In the genomic region with DNA sequence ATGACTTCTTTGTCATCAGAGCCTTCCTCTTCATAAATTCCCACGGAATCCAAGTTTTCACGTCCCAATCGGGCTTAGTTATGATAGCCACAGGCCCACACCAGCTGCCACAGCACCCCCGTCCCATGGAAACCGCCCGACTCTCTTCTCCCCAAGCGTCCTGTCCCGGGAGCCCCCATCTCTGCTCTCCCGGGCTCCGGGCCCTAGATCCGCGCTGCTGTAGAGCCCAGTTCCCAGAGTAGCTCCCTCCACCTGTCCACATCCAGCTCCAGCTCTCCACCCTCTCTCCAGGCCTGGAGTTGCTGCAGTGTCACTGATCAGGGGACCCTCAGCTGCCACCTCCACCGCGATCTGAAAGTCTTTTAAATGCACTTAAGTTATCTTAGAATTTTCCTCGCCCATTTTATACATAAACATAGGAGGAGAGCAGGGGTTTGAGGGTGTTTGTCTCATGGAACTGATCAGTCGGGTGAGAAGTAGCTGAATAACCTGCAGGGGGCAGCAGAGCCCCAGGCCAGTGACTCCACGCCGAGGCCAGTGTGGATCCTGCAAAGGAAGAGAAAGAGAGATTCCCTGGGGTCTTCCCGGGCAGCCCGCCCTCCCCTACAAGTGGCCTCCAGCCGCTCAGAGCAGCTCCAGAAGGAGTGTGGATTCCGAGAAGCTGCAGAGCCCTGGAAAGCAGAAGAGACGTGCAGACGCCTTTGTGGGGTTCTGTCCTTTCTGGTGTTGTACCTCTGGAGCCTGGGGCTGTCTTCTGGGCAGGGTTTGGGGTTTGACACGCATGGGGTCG, we compare ENCODE assay signal across 1 cellular context.
A peak's percentile ranks its signal among the peaks of the same experiment; 100 is the strongest.
TF ChIP-seq lines count a peak whose summit lies in the region.

No MANE protein-coding gene starts in this region.

TF ChIP-seq in H1, 55 proteins besides CTCF, POLR2A, EP300 and RAD21:
- TF ChIP-seq FOSL1 (IDR thresholded peaks at IDR 0.05; ENCODE audit: insufficient read depth, low read depth, low read length) (no peak), TEAD4 (IDR thresholded peaks at IDR 0.05; ENCODE audit: low read depth, low read length) (no peak), KDM1A (IDR thresholded peaks at IDR 0.05; ENCODE audit: borderline replicate concordance, low read length) (no peak), RFX5 (IDR thresholded peaks at IDR 0.05; ENCODE audit: borderline replicate concordance, low read depth, low read length) (peak; percentile 31; the same call in 1 of the 2 replicates), JUN (IDR thresholded peaks at IDR 0.05; ENCODE audit: low read depth, low read length) (no peak), TBP (IDR thresholded peaks at IDR 0.05; ENCODE audit: low read depth, low read length) (peak; percentile 29; the same call in 1 of the 2 replicates), TAF7 (optimal IDR thresholded peaks at IDR 0.05; ENCODE audit: borderline replicate concordance, low read depth, low read length) (no peak), SIN3A (conservative IDR thresholded peaks at IDR 0.05 in 1 of 2, IDR thresholded peaks at IDR 0.05 in 1 of 2; ENCODE audit: low read depth in 1 of 2, low read length in 2 of 2) (no peak), NANOG (IDR thresholded peaks at IDR 0.05; ENCODE audit: insufficient read depth, low read depth, low read length, poor library complexity, severe bottlenecking) (no peak), BRCA1 (IDR thresholded peaks at IDR 0.05; ENCODE audit: low read depth, low read length) (no peak), PHF8 (conservative IDR thresholded peaks at IDR 0.05; ENCODE audit: low read depth, low read length) (no peak), KDM4A (IDR thresholded peaks at IDR 0.05; ENCODE audit: low read depth, low read length, severe bottlenecking) (peak; percentile 5), BACH1 (IDR thresholded peaks at IDR 0.05; ENCODE audit: low read length) (peak; percentile 41; the same call in 1 of the 2 replicates), POLR2AphosphoS5 (IDR thresholded peaks at IDR 0.05; ENCODE audit: low read depth, low read length) (no peak), CTBP2 (IDR thresholded peaks at IDR 0.05; ENCODE audit: borderline replicate concordance, insufficient read depth, insufficient read length, low read length) (no peak), SUZ12 (IDR thresholded peaks at IDR 0.05; ENCODE audit: low read length) (no peak), HDAC6 (IDR thresholded peaks at IDR 0.05; ENCODE audit: low read depth, low read length) (no peak), POU5F1 (IDR thresholded peaks at IDR 0.05; ENCODE audit: low read depth, low read length) (no peak), MAFK (IDR thresholded peaks at IDR 0.05; ENCODE audit: low read depth, low read length) (no peak), ZNF274 (IDR thresholded peaks at IDR 0.05; ENCODE audit: borderline replicate concordance, extremely low read depth, low read length) (no peak), JUND (IDR thresholded peaks at IDR 0.05; ENCODE audit: low read length) (no peak), SP1 (IDR thresholded peaks at IDR 0.05; ENCODE audit: low read depth, low read length) (no peak), YY1 (IDR thresholded peaks at IDR 0.05; ENCODE audit: low read depth, low read length) (no peak), HDAC2 (IDR thresholded peaks at IDR 0.05; ENCODE audit: borderline replicate concordance in 1 of 2, low read depth in 2 of 2, low read length in 2 of 2) (no peak), CHD1 (IDR thresholded peaks at IDR 0.05; ENCODE audit: low read depth, low read length) (no peak)
- TF ChIP-seq, protein P1, sequence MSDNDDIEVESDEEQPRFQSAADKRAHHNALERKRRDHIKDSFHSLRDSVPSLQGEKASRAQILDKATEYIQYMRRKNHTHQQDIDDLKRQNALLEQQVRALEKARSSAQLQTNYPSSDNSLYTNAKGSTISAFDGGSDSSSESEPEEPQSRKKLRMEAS (IDR thresholded peaks at IDR 0.05) = no peak
